14 cellular contexts compared by ENCODE assay signal in genomic region chr16:30967795-30968194, GRCh38. TPM values are rescaled to one million over a fixed set of nuclear protein-coding genes. Genes with fewer than 3 reads are reported as not detected.
A peak's percentile ranks its signal among the peaks of the same experiment; 100 is the strongest.
DNase-seq lines count a peak whose midpoint lies in the region; ATAC-seq and TF ChIP-seq lines count a peak whose summit lies in the region.
"Had no signal": no experiment of that assay in that cellular context is flagged by ENCODE, and none has a peak within 500 bp of the region (broad histone marks: within the 10 kb centered on the region; RNA-seq: fewer than 3 reads in every experiment).

No MANE protein-coding gene starts in this region.

- H3K4me3 Mint-ChIP-seq in activated naive CD4-positive, alpha-beta T cell treated with anti-CD3 and anti-CD28 coated beads, Interleukin-2, amount 50 U/mL, for 24 hours = no peak overlapping the region
- H3K4me3 Mint-ChIP-seq in glutamatergic neuron (ENCODE audit: unreplicated experiment) = no peak overlapping the region
- H3K4me3 Mint-ChIP-seq: CD4-positive, CD25-positive, alpha-beta regulatory T cell; H9 had no signal

- peaks cover 4% of the 10 kb centered on the region for H3K4me1 Mint-ChIP-seq in activated naive CD4-positive, alpha-beta T cell treated with anti-CD3 and anti-CD28 coated beads, Interleukin-2, amount 50 U/mL, for 24 hours
- H3K4me1 Mint-ChIP-seq in glutamatergic neuron (ENCODE audit: low read depth, unreplicated experiment) = no peaks in the 10 kb centered on the region
- H3K4me1 Mint-ChIP-seq: H9 had no signal

- no peak for TF ChIP-seq CTCF in glutamatergic neuron (IDR thresholded peaks at IDR 0.05; ENCODE audit: partially characterized antibody, unreplicated experiment)

- DNase-seq in activated naive CD4-positive, alpha-beta T cell treated with anti-CD3 and anti-CD28 coated beads, Interleukin-2, amount 50 U/mL, for 16 hours = no peak
- peak; percentile 3 for DNase-seq in epidermal melanocyte (ENCODE audit: insufficient read length, low spot score)
- DNase-seq in glutamatergic neuron = no peak
- DNase-seq in stromal cell of bone marrow (ENCODE audit: low read depth) = peak; percentile 48
- no peak for DNase-seq in stimulated activated CD4-positive, alpha-beta T cell treated with anti-CD3 and anti-CD28 coated beads, Interleukin-12 subunit alpha, Interleukin-12 subunit beta, amount 100 ng/mL, for 4 hours
- DNase-seq: ACHN; CD4-positive, CD25-positive, alpha-beta regulatory T cell; DMS79; GOT3; H9 had no signal

- H3K27ac Mint-ChIP-seq in activated naive CD4-positive, alpha-beta T cell treated with anti-CD3 and anti-CD28 coated beads, Interleukin-2, amount 50 U/mL, for 24 hours = peak overlapping the region; percentile 59
- peak overlapping the region; percentile 5 for H3K27ac Mint-ChIP-seq in glutamatergic neuron (ENCODE audit: unreplicated experiment)

- no peak for ATAC-seq in HG03520 (IDR thresholded peaks at IDR 0.05; ENCODE audit: unreplicated experiment)
- ATAC-seq in HG03108 (IDR thresholded peaks at IDR 0.05; ENCODE audit: unreplicated experiment) = no peak
- ATAC-seq: HepG2 had no signal

- H3K27me3 Mint-ChIP-seq in activated naive CD4-positive, alpha-beta T cell treated with anti-CD3 and anti-CD28 coated beads, Interleukin-2, amount 50 U/mL, for 24 hours = no peaks in the 10 kb centered on the region
- peaks cover 6% of the 10 kb centered on the region for H3K27me3 Mint-ChIP-seq in glutamatergic neuron (ENCODE audit: unreplicated experiment)
- H3K27me3 Mint-ChIP-seq: CD4-positive, CD25-positive, alpha-beta regulatory T cell had no signal

- H3K36me3 Mint-ChIP-seq in activated naive CD4-positive, alpha-beta T cell treated with anti-CD3 and anti-CD28 coated beads, Interleukin-2, amount 50 U/mL, for 24 hours = peaks cover 21% of the 10 kb centered on the region
- peaks cover 8% of the 10 kb centered on the region for H3K36me3 Mint-ChIP-seq in glutamatergic neuron (ENCODE audit: unreplicated experiment)

- H3K9me3 Mint-ChIP-seq in activated naive CD4-positive, alpha-beta T cell treated with anti-CD3 and anti-CD28 coated beads, Interleukin-2, amount 50 U/mL, for 24 hours = no peaks in the 10 kb centered on the region
- peaks cover 7% of the 10 kb centered on the region for H3K9me3 Mint-ChIP-seq in glutamatergic neuron (ENCODE audit: unreplicated experiment)
- H3K9me3 Mint-ChIP-seq: H9 had no signal

RNA-seq across cellular contexts. Expression of gene SETD1A, which starts 10.2 kb away (rescaled TPM):
- total RNA-seq in glutamatergic neuron (ENCODE audit: unreplicated experiment) = 24.3 TPM

RNA-seq across cellular contexts. Expression of gene HSD3B7, which starts 17.2 kb away (rescaled TPM):
- total RNA-seq in glutamatergic neuron (ENCODE audit: unreplicated experiment) = 2.0 TPM
- total RNA-seq: CD4-positive, CD25-positive, alpha-beta regulatory T cell had no signal

RNA-seq across cellular contexts. Expression of gene ORAI3, which starts 18.9 kb away (rescaled TPM):
- total RNA-seq in glutamatergic neuron (ENCODE audit: unreplicated experiment) = 5.1 TPM

RNA-seq across cellular contexts. Expression of gene STX1B, which starts 42.6 kb away (rescaled TPM):
- total RNA-seq in glutamatergic neuron (ENCODE audit: unreplicated experiment) = 51.6 TPM

RNA-seq across cellular contexts. Expression of gene FBXL19, which starts 44.4 kb away (rescaled TPM):
- 76.8 TPM for total RNA-seq in glutamatergic neuron (ENCODE audit: unreplicated experiment)

Comparison
In these comparisons a context has a peak if more than half of its experiments do, and no peak if none do; other contexts are left out.
1. DNase-seq: peak in epidermal melanocyte (single experiment) and stromal cell of bone marrow (single experiment); none in activated naive CD4-positive, alpha-beta T cell treated with anti-CD3 and anti-CD28 coated beads, Interleukin-2, amount 50 U/mL, for 16 hours (single experiment), glutamatergic neuron (single experiment) and stimulated activated CD4-positive, alpha-beta T cell treated with anti-CD3 and anti-CD28 coated beads, Interleukin-12 subunit alpha, Interleukin-12 subunit beta, amount 100 ng/mL, for 4 hours (single experiment).